Comparison of ENCODE assay signal across 14 cellular contexts in the genomic region with DNA sequence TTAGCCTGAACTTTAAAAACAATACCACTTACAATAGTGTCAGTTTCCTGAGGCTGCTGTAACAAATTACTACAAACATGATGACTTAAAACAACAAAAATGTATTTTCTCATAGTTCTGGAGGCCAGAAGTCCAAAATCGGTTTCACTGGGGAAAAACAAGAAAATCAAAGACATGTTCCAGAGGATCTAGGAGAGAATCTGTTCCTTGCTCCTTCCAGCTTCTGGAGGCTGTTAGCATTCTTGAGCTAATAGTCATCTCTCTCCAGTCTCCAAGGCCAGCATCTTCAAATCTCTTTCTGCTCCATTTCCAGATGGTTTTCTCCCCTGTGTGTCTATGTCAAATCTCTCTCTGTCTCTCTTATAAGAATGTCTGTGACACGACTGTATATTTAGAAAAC.
DNase-seq lines count a peak whose midpoint lies in the region; ATAC-seq and TF ChIP-seq lines count a peak whose summit lies in the region.
"Had no signal": no experiment of that assay in that cellular context is flagged by ENCODE, and none has a peak within 500 bp of the region (broad histone marks: within the 10 kb centered on the region; RNA-seq: fewer than 3 reads in every experiment).

No MANE protein-coding gene starts in this region.

- H3K4me1 Mint-ChIP-seq in osteocyte (ENCODE audit: unreplicated experiment), result peaks cover 26% of the 10 kb centered on the region
- H3K4me1 Mint-ChIP-seq: CD14-positive monocyte had no signal

- no peak for ATAC-seq in GM18868 (IDR thresholded peaks at IDR 0.05; ENCODE audit: unreplicated experiment)
- ATAC-seq in HG02759 (IDR thresholded peaks at IDR 0.05; ENCODE audit: unreplicated experiment), result no peak

- DNase-seq in AG20443 (ENCODE audit: low spot score) (peak; percentile 59), RPMI7951 (ENCODE audit: low read depth) (peak; percentile 77), fibroblast of mammary gland (ENCODE audit: low read depth) (peak; percentile 93), osteocyte (ENCODE audit: extremely low spot score, unreplicated experiment) (no peak), lower leg skin (ENCODE audit: low spot score in 2 of 2) (no peak), HAP-1 (ENCODE audit: low spot score in 2 of 2) (no peak)
- DNase-seq: activated CD4-positive, CD25-positive, alpha-beta regulatory T cell; activated naive CD4-positive, alpha-beta T cell; central memory CD4-positive, alpha-beta T cell; NCI-H1417 had no signal

- intact Hi-C loops in lower leg skin (cut with DNase I; ENCODE audit: low total_unique reads), result no loop called here

- no peaks in the 10 kb centered on the region for H3K27me3 Mint-ChIP-seq in osteocyte (ENCODE audit: unreplicated experiment)

- H3K4me1 ChIP-seq in HAP-1, result no peaks in the 10 kb centered on the region

- H3K36me3 Mint-ChIP-seq in osteocyte (ENCODE audit: unreplicated experiment), result peaks cover 4% of the 10 kb centered on the region
- H3K36me3 Mint-ChIP-seq: CD14-positive monocyte had no signal

- H3K9me3 ChIP-seq in HAP-1, result no peaks in the 10 kb centered on the region

- WGBS in lower leg skin, 2 donors, result 54 to 56% methylated on average over 2 of the region's 2 CpGs

- peaks cover 17% of the 10 kb centered on the region for H3K9me3 Mint-ChIP-seq in osteocyte (ENCODE audit: unreplicated experiment)

- in situ Hi-C loops in HAP-1 (cut with MboI; ENCODE audit: low sequenced_read_pairs), result loop anchor here (10.0 kb wide), 1 partner anchor 288 kb away; no protein-coding TSS in a partner anchor

- peak overlapping the region; percentile 61 for H3K27ac Mint-ChIP-seq in osteocyte (ENCODE audit: unreplicated experiment)
- H3K27ac Mint-ChIP-seq: CD14-positive monocyte had no signal

- TF ChIP-seq CTCF in fibroblast of mammary gland (conservative IDR thresholded peaks at IDR 0.05; ENCODE audit: control insufficient read depth, insufficient read depth, low read depth, low read length) (no peak), osteocyte (IDR thresholded peaks at IDR 0.05) (no peak), lower leg skin (IDR thresholded peaks at IDR 0.05) (no peak)

- H3K27me3 ChIP-seq in HAP-1 (ENCODE audit: low read depth), result 0 out of 2 replicates have a peak, but pooled peaks cover 2% of the 10 kb centered on the region

- H3K4me3 Mint-ChIP-seq in osteocyte (ENCODE audit: unreplicated experiment), result no peak overlapping the region
- H3K4me3 Mint-ChIP-seq: CD14-positive monocyte had no signal

- no peak overlapping the region for H3K4me3 ChIP-seq in fibroblast of mammary gland (ENCODE audit: control insufficient read depth, low read depth, low read length)
- H3K4me3 ChIP-seq in lower leg skin (ENCODE audit: low read depth, poor library complexity, severe bottlenecking), result no peak overlapping the region
- H3K4me3 ChIP-seq in HAP-1, result no peak overlapping the region
- H3K4me3 ChIP-seq: thoracic aorta had no signal

- no peak for TF ChIP-seq POLR2A in lower leg skin (IDR thresholded peaks at IDR 0.05)

- no peaks in the 10 kb centered on the region for H3K36me3 ChIP-seq in HAP-1 (replicated peaks)
- H3K36me3 ChIP-seq: thoracic aorta had no signal

Comparison
In these comparisons a context has a peak if more than half of its experiments do, and no peak if none do; other contexts are left out.
1. DNase-seq: peak in AG20443 (single experiment), RPMI7951 (single experiment) and fibroblast of mammary gland (single experiment); none in osteocyte (single experiment), lower leg skin (0 of 2) and HAP-1 (0 of 2).